ENCODE assay signal across 8 cellular contexts in the genomic region with DNA sequence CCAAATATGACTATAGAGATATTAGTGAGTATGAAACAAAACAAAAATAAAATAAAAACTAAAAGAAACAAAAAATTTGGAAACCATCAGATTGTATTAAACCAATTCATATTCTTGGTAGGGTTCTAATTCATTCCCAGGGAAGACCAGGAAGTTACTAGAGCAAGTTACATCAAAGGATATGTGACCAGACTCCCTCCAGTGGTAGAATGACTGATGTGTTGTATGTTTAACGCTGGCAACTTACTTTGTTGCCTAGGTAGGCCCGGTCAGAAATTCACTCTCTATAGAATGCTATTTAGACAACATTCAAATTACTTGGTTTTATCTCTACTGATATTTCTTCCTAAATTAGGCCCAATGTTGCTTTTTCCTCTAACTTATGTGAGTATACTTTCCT. TPM values are rescaled to one million over a fixed set of nuclear protein-coding genes. Genes with fewer than 3 reads are reported as not detected.
DNase-seq lines count a peak whose midpoint lies in the region; ATAC-seq and TF ChIP-seq lines count a peak whose summit lies in the region.

No MANE protein-coding gene starts in this region.

- peaks cover 6% of the 10 kb centered on the region for H3K27me3 Mint-ChIP-seq in endothelial cell (ENCODE audit: unreplicated experiment)

- no CpG with 5 or more reads among the region's 2 CpGs for WGBS in neuronal stem cell (ENCODE audit: extremely low coverage in 2 of 2, insufficient read length in 2 of 2, insufficient replicate concordance in 1 of 2), 2 donors

- no peaks in the 10 kb centered on the region for H3K36me3 Mint-ChIP-seq in endothelial cell (ENCODE audit: low read depth, unreplicated experiment)

- no peak overlapping the region for H2BK120ac ChIP-seq in neuronal stem cell (ENCODE audit: low read depth, low read length)

- TF ChIP-seq CTCF in GM12873 (IDR thresholded peaks at IDR 0.05; ENCODE audit: insufficient read depth, low read depth, low read length, missing control alignments), result peak; percentile 46
- TF ChIP-seq CTCF in endothelial cell (IDR thresholded peaks at IDR 0.05; ENCODE audit: unreplicated experiment), result peak; percentile 38

- H3K4ac ChIP-seq in neuronal stem cell (ENCODE audit: low read length), result no peak overlapping the region

- H3K9me3 ChIP-seq in neuronal stem cell (replicated peaks in 1 of 2; ENCODE audit: control insufficient read depth in 2 of 2, insufficient read depth in 1 of 2, low read depth in 1 of 2, low read length in 2 of 2), result no peaks in the 10 kb centered on the region

- H3K18ac ChIP-seq in neuronal stem cell (ENCODE audit: low read length), result no peak overlapping the region

- H3K27ac ChIP-seq in neuronal stem cell (replicated peaks; ENCODE audit: low read length), result no peak overlapping the region

- H3K79me1 ChIP-seq in neuronal stem cell (ENCODE audit: low read depth, low read length), result no peaks in the 10 kb centered on the region

- DNase-seq in NCI-H82 treated with DMSO at 0.1 percent for 48 hours (lab: John Stamatoyannopoulos, UW; ENCODE audit: unreplicated experiment) (peak; percentile 38), endothelial cell (ENCODE audit: low spot score) (peak; percentile 6), neuronal stem cell (ENCODE audit: low spot score) (peak; percentile 42), ureter (ENCODE audit: low spot score) (no peak)
- DNase-seq in activated CD4-positive, alpha-beta T cell treated with anti-CD3 and anti-CD28 coated beads for 48 hours, result no peak
- DNase-seq in effector CD4-positive, alpha-beta T cell, result no peak

- no peaks in the 10 kb centered on the region for H3K4me1 ChIP-seq in neuronal stem cell (ENCODE audit: control insufficient read depth in 2 of 2, insufficient read depth in 1 of 2, low read depth in 1 of 2, low read length in 2 of 2)

- no peaks in the 10 kb centered on the region for H3K36me3 ChIP-seq in neuronal stem cell (replicated peaks in 1 of 2; ENCODE audit: control insufficient read depth in 2 of 2, insufficient read depth in 2 of 2, low read length in 2 of 2)

- H4K91ac ChIP-seq in neuronal stem cell (ENCODE audit: low read depth, low read length, poor library complexity), result no peak overlapping the region

- H3K4me3 ChIP-seq in neuronal stem cell (ENCODE audit: low read length in 2 of 2), result no peak overlapping the region

- no peak overlapping the region for H2BK15ac ChIP-seq in neuronal stem cell (ENCODE audit: low read length)

- ATAC-seq in HG03175 (IDR thresholded peaks at IDR 0.05; ENCODE audit: unreplicated experiment), result peak; percentile 55

- H3K27me3 ChIP-seq in neuronal stem cell (ENCODE audit: control insufficient read depth in 3 of 3, insufficient read depth in 3 of 3, low read depth in 1 of 3, low read length in 3 of 3), result peaks cover 0 to 14% (median 0%) of the 10 kb centered on the region in 3 experiments

- no peak overlapping the region for H3K4me3 Mint-ChIP-seq in endothelial cell (ENCODE audit: unreplicated experiment)

- no peak overlapping the region for H3K9ac ChIP-seq in neuronal stem cell (ENCODE audit: low read depth, low read length, poor library complexity)

- no peak overlapping the region for H3K23ac ChIP-seq in neuronal stem cell (ENCODE audit: low read depth, low read length, poor library complexity)

- H2AK5ac ChIP-seq in neuronal stem cell (ENCODE audit: low read depth, low read length), result no peak overlapping the region

- no peak overlapping the region for H3K14ac ChIP-seq in neuronal stem cell (ENCODE audit: low read length)

- no peak overlapping the region for H2BK5ac ChIP-seq in neuronal stem cell (ENCODE audit: low read length)

- no peak overlapping the region for H2BK12ac ChIP-seq in neuronal stem cell (ENCODE audit: low read length)

- no peak overlapping the region for H2AFZ ChIP-seq in neuronal stem cell (ENCODE audit: low read length)

- peaks cover 6% of the 10 kb centered on the region for H3K4me1 Mint-ChIP-seq in endothelial cell (ENCODE audit: unreplicated experiment)

- H3K9me3 Mint-ChIP-seq in endothelial cell (ENCODE audit: unreplicated experiment), result no peaks in the 10 kb centered on the region

- H4K8ac ChIP-seq in neuronal stem cell (ENCODE audit: low read depth, low read length), result no peak overlapping the region

- no peak overlapping the region for H3K27ac Mint-ChIP-seq in endothelial cell (ENCODE audit: unreplicated experiment)

- no peak overlapping the region for H3K4me2 ChIP-seq in neuronal stem cell (ENCODE audit: insufficient read depth, low read length, poor library complexity, severe bottlenecking)

RNA-seq across cellular contexts. Expression of gene PHYHIPL, which starts 5.2 kb away (rescaled TPM):
- total RNA-seq in endothelial cell (ENCODE audit: unreplicated experiment) (0.69 TPM), ureter (2.4 TPM)
- 7.9 TPM for polyA plus RNA-seq in neuronal stem cell (2013, experiment 1 of 2)
- 8.0 TPM for polyA plus RNA-seq in neuronal stem cell (2013, experiment 2 of 2)

Comparison
In these comparisons a context has a peak if more than half of its experiments do, and no peak if none do; other contexts are left out.
1. DNase-seq: peak in NCI-H82 treated with DMSO at 0.1 percent for 48 hours (single experiment), endothelial cell (single experiment) and neuronal stem cell (single experiment); none in activated CD4-positive, alpha-beta T cell treated with anti-CD3 and anti-CD28 coated beads for 48 hours (single experiment), effector CD4-positive, alpha-beta T cell (single experiment) and ureter (single experiment).